ENCODE assay signal across 18 cellular contexts in genomic region chr12:26751179-26751578, GRCh38.
"Had no signal": no experiment of that assay in that cellular context is flagged by ENCODE, and none has a peak within 500 bp of the region (broad histone marks: within the 10 kb centered on the region; RNA-seq: fewer than 3 reads in every experiment).

No MANE protein-coding gene starts in this region.

- H3K27ac Mint-ChIP-seq: nephron progenitor cell had no signal

- H2AFZ ChIP-seq: parathyroid adenoma had no signal

- H3K36me3 ChIP-seq: colonic mucosa, prostate gland, spleen, suprapubic skin, thyroid gland, upper lobe of left lung, uterus had no signal

- H3K4me1 ChIP-seq: parathyroid adenoma, prostate gland, thyroid gland, uterus had no signal

- H3K4me1 Mint-ChIP-seq: nephron progenitor cell had no signal

- DNase-seq: colonic mucosa; dermis blood vessel endothelial cell; foreskin keratinocyte; immature natural killer cell; left cardiac atrium; left ventricle myocardium superior; naive thymus-derived CD4-positive, alpha-beta T cell; nephron progenitor cell; spleen; stimulated activated naive CD4-positive, alpha-beta T cell; thyroid gland; upper lobe of left lung; uterus had no signal

- FAIRE-seq: keratinocyte had no signal

- H3K27me3 Mint-ChIP-seq: naive thymus-derived CD4-positive, alpha-beta T cell had no signal

- H3K9ac ChIP-seq: parathyroid adenoma had no signal

- ATAC-seq: foreskin keratinocyte; left cardiac atrium; left ventricle myocardium superior; naive thymus-derived CD4-positive, alpha-beta T cell; sciatic nerve had no signal

- H3K27me3 ChIP-seq: colonic mucosa, foreskin keratinocyte, spleen, suprapubic skin, thyroid gland, upper lobe of left lung, uterus had no signal

- H3K27ac ChIP-seq: colonic mucosa, foreskin keratinocyte, parathyroid adenoma, prostate gland, suprapubic skin, thyroid gland, upper lobe of left lung, uterus had no signal

- H3K9me3 ChIP-seq: colonic mucosa, prostate gland, thyroid gland, uterus had no signal

- H3K4me3 ChIP-seq: colonic mucosa, prostate gland, spleen, suprapubic skin, thyroid gland, upper lobe of left lung, uterus had no signal

- H3K4me3 Mint-ChIP-seq: nephron progenitor cell had no signal
